ENCODE assay signal across 1 cellular context in the genomic region with DNA sequence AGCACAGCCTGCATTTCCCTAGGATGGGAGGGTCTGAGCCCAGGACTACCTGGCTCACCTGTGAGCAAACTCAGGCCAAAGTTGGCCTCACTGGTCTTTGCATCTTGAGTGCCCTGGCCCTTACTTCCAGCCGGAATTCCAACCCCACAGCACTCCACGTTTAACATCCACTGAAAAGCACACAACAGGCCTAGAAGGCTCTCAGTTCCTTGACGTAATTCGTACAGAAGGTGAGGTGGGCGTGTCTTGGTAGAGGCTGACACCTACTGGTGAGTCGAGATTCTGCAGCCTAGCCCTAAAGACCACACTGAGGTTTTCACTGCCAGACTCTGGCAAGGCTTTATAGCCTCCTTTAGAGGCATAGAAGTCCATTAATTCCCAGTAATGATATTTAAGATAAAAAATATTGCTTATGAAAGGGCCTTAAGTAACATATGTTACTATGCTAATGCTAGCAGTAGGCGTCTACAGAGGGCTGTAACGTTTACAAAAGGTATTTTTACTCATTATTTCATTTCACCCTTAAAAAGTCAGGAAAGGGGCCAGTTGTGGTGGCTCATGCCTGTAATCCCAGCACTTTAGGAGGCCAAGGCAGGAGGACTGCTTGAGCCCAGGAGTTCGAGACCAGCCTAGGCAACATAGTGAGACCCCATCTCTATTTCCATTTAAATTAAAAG.
TF ChIP-seq lines count a peak whose summit lies in the region.

No MANE protein-coding gene starts in this region.

TF ChIP-seq in K562, 482 proteins besides CTCF, POLR2A, EP300 and RAD21 (continued from another document and continues in another):
- TF ChIP-seq, protein P1, sequence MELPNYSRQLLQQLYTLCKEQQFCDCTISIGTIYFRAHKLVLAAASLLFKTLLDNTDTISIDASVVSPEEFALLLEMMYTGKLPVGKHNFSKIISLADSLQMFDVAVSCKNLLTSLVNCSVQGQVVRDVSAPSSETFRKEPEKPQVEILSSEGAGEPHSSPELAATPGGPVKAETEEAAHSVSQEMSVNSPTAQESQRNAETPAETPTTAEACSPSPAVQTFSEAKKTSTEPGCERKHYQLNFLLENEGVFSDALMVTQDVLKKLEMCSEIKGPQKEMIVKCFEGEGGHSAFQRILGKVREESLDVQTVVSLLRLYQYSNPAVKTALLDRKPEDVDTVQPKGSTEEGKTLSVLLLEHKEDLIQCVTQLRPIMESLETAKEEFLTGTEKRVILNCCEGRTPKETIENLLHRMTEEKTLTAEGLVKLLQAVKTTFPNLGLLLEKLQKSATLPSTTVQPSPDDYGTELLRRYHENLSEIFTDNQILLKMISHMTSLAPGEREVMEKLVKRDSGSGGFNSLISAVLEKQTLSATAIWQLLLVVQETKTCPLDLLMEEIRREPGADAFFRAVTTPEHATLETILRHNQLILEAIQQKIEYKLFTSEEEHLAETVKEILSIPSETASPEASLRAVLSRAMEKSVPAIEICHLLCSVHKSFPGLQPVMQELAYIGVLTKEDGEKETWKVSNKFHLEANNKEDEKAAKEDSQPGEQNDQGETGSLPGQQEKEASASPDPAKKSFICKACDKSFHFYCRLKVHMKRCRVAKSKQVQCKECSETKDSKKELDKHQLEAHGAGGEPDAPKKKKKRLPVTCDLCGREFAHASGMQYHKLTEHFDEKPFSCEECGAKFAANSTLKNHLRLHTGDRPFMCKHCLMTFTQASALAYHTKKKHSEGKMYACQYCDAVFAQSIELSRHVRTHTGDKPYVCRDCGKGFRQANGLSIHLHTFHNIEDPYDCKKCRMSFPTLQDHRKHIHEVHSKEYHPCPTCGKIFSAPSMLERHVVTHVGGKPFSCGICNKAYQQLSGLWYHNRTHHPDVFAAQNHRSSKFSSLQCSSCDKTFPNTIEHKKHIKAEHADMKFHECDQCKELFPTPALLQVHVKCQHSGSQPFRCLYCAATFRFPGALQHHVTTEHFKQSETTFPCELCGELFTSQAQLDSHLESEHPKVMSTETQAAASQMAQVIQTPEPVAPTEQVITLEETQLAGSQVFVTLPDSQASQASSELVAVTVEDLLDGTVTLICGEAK (IDR thresholded peaks at IDR 0.05), result no peak
- TF ChIP-seq, protein P1 (CRISPR knock-in tag; IDR thresholded peaks at IDR 0.05), result no peak
- TF ChIP-seq CHD1 (IDR thresholded peaks at IDR 0.05; ENCODE audit: low read length) (no peak), SPI1 (IDR thresholded peaks at IDR 0.05; ENCODE audit: borderline replicate concordance, low read depth, low read length) (no peak), PTBP1 (IDR thresholded peaks at IDR 0.05; ENCODE audit: low read depth, low read length) (no peak), RBM15 (IDR thresholded peaks at IDR 0.05; ENCODE audit: insufficient read depth, low read length) (no peak), NBN (IDR thresholded peaks at IDR 0.05; ENCODE audit: low read depth) (no peak), FOXK2 (conservative IDR thresholded peaks at IDR 0.05 in 1 of 2, IDR thresholded peaks at IDR 0.05 in 1 of 2; ENCODE audit: low read depth in 2 of 2) (no peak), HLTF (IDR thresholded peaks at IDR 0.05) (no peak), BCL6 (CRISPR knock-in tag; IDR thresholded peaks at IDR 0.05) (no peak), GABPB1 (CRISPR knock-in tag; IDR thresholded peaks at IDR 0.05) (peak; percentile 44; the same call in 1 of the 2 replicates), ZNF785 (CRISPR knock-in tag; IDR thresholded peaks at IDR 0.05) (no peak), SP1 (CRISPR knock-in tag; IDR thresholded peaks at IDR 0.05) (peak; percentile 92), ZNF764 (CRISPR knock-in tag; IDR thresholded peaks at IDR 0.05; ENCODE audit: low read depth) (peak; percentile 100)
- TF ChIP-seq, protein P2, sequence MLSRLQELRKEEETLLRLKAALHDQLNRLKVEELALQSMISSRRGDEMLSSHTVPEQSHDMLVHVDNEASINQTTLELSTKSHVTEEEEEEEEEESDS (CRISPR knock-in tag; IDR thresholded peaks at IDR 0.05), result no peak
- TF ChIP-seq, protein P3, sequence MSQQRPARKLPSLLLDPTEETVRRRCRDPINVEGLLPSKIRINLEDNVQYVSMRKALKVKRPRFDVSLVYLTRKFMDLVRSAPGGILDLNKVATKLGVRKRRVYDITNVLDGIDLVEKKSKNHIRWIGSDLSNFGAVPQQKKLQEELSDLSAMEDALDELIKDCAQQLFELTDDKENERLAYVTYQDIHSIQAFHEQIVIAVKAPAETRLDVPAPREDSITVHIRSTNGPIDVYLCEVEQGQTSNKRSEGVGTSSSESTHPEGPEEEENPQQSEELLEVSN (IDR thresholded peaks at IDR 0.05; ENCODE audit: borderline replicate concordance in 1 of 2, extremely low read depth in 1 of 2, insufficient read depth in 1 of 2, insufficient read length in 1 of 2, low read depth in 1 of 2, low read length in 1 of 2, poor library complexity in 1 of 2, severe bottlenecking in 1 of 2), result no peak
- TF ChIP-seq, protein P4, sequence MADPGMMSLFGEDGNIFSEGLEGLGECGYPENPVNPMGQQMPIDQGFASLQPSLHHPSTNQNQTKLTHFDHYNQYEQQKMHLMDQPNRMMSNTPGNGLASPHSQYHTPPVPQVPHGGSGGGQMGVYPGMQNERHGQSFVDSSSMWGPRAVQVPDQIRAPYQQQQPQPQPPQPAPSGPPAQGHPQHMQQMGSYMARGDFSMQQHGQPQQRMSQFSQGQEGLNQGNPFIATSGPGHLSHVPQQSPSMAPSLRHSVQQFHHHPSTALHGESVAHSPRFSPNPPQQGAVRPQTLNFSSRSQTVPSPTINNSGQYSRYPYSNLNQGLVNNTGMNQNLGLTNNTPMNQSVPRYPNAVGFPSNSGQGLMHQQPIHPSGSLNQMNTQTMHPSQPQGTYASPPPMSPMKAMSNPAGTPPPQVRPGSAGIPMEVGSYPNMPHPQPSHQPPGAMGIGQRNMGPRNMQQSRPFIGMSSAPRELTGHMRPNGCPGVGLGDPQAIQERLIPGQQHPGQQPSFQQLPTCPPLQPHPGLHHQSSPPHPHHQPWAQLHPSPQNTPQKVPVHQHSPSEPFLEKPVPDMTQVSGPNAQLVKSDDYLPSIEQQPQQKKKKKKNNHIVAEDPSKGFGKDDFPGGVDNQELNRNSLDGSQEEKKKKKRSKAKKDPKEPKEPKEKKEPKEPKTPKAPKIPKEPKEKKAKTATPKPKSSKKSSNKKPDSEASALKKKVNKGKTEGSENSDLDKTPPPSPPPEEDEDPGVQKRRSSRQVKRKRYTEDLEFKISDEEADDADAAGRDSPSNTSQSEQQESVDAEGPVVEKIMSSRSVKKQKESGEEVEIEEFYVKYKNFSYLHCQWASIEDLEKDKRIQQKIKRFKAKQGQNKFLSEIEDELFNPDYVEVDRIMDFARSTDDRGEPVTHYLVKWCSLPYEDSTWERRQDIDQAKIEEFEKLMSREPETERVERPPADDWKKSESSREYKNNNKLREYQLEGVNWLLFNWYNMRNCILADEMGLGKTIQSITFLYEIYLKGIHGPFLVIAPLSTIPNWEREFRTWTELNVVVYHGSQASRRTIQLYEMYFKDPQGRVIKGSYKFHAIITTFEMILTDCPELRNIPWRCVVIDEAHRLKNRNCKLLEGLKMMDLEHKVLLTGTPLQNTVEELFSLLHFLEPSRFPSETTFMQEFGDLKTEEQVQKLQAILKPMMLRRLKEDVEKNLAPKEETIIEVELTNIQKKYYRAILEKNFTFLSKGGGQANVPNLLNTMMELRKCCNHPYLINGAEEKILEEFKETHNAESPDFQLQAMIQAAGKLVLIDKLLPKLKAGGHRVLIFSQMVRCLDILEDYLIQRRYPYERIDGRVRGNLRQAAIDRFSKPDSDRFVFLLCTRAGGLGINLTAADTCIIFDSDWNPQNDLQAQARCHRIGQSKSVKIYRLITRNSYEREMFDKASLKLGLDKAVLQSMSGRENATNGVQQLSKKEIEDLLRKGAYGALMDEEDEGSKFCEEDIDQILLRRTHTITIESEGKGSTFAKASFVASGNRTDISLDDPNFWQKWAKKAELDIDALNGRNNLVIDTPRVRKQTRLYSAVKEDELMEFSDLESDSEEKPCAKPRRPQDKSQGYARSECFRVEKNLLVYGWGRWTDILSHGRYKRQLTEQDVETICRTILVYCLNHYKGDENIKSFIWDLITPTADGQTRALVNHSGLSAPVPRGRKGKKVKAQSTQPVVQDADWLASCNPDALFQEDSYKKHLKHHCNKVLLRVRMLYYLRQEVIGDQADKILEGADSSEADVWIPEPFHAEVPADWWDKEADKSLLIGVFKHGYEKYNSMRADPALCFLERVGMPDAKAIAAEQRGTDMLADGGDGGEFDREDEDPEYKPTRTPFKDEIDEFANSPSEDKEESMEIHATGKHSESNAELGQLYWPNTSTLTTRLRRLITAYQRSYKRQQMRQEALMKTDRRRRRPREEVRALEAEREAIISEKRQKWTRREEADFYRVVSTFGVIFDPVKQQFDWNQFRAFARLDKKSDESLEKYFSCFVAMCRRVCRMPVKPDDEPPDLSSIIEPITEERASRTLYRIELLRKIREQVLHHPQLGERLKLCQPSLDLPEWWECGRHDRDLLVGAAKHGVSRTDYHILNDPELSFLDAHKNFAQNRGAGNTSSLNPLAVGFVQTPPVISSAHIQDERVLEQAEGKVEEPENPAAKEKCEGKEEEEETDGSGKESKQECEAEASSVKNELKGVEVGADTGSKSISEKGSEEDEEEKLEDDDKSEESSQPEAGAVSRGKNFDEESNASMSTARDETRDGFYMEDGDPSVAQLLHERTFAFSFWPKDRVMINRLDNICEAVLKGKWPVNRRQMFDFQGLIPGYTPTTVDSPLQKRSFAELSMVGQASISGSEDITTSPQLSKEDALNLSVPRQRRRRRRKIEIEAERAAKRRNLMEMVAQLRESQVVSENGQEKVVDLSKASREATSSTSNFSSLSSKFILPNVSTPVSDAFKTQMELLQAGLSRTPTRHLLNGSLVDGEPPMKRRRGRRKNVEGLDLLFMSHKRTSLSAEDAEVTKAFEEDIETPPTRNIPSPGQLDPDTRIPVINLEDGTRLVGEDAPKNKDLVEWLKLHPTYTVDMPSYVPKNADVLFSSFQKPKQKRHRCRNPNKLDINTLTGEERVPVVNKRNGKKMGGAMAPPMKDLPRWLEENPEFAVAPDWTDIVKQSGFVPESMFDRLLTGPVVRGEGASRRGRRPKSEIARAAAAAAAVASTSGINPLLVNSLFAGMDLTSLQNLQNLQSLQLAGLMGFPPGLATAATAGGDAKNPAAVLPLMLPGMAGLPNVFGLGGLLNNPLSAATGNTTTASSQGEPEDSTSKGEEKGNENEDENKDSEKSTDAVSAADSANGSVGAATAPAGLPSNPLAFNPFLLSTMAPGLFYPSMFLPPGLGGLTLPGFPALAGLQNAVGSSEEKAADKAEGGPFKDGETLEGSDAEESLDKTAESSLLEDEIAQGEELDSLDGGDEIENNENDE (IDR thresholded peaks at IDR 0.05; ENCODE audit: low read depth, low read length), result no peak
- TF ChIP-seq, protein P5, sequence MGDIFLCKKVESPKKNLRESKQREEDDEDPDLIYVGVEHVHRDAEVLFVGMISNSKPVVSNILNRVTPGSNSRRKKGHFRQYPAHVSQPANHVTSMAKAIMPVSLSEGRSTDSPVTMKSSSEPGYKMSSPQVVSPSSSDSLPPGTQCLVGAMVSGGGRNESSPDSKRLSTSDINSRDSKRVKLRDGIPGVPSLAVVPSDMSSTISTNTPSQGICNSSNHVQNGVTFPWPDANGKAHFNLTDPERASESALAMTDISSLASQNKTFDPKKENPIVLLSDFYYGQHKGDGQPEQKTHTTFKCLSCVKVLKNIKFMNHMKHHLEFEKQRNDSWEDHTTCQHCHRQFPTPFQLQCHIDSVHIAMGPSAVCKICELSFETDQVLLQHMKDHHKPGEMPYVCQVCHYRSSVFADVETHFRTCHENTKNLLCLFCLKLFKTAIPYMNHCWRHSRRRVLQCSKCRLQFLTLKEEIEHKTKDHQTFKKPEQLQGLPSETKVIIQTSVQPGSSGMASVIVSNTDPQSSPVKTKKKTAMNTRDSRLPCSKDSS (IDR thresholded peaks at IDR 0.05; ENCODE audit: low read depth, partially characterized antibody), result peak; percentile 24
